In the genomic region with DNA sequence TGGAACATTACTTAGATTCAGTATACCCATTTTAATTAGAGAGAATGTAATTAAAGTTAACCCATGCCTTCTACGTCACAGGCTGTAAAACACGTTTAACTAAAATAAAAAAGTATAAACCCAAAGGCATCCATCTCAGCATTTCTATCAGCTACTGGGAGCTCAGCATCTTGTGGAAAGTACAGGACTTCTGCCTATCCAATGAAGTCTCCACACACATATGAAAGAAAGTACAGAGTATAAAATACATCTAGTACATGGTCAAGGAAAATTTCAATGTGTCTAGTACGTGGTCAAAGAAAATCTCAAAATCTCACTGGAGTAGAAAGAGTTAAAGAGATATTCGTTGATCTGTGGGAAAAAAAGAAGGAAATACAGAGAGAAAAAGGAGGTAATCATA, we compare ENCODE assay signal across 26 cellular contexts.
DNase-seq lines count a peak whose midpoint lies in the region; ATAC-seq, FAIRE-seq and TF ChIP-seq lines count a peak whose summit lies in the region.
"Had no signal": no experiment of that assay in that cellular context is flagged by ENCODE, and none has a peak within 500 bp of the region (broad histone marks: within the 10 kb centered on the region; RNA-seq: fewer than 3 reads in every experiment).

No MANE protein-coding gene starts in this region.

- no peaks in the 10 kb centered on the region for H4K20me1 ChIP-seq in keratinocyte (ENCODE audit: control insufficient read depth, extremely low read depth, insufficient read depth, low read length)

- H3K27me3 ChIP-seq in keratinocyte (ENCODE audit: control insufficient read depth, extremely low read depth, insufficient read depth, low read length) (no peaks in the 10 kb centered on the region), HAP-1 (ENCODE audit: low read depth) (no peaks in the 10 kb centered on the region)
- H3K27me3 ChIP-seq: thyroid gland, vagina had no signal

- peak overlapping the region; percentile 50 for H3K27ac ChIP-seq in 22Rv1
- H3K27ac ChIP-seq in keratinocyte (ENCODE audit: control insufficient read depth, insufficient read depth, low read length), result peak overlapping the region; percentile 24
- H3K27ac ChIP-seq: left ventricle myocardium inferior, thyroid gland, vagina had no signal

- H3K79me2 ChIP-seq in keratinocyte (ENCODE audit: control insufficient read depth, insufficient read depth, low read length), result no peaks in the 10 kb centered on the region

- no peak for FAIRE-seq in keratinocyte (lab: Jason Lieb, UNC)
- FAIRE-seq: bronchial epithelial cell, colon, D721Med, islet of Langerhans had no signal

- H2AFZ ChIP-seq in keratinocyte (ENCODE audit: control insufficient read depth, low read length), result no peak overlapping the region

- H3K4me3 ChIP-seq in keratinocyte (ENCODE audit: control insufficient read depth in 2 of 3, extremely low read depth in 1 of 3, insufficient read depth in 2 of 3, low read depth in 1 of 3, low read length in 3 of 3), result no peak overlapping the region
- no peak overlapping the region for H3K4me3 ChIP-seq in HAP-1
- H3K4me3 ChIP-seq: left ventricle myocardium inferior, thyroid gland, vagina had no signal

- no peak overlapping the region for H3K9ac ChIP-seq in keratinocyte (ENCODE audit: control insufficient read depth, extremely low read depth, insufficient read depth, low read length)

- H3K4me1 ChIP-seq in keratinocyte (ENCODE audit: control insufficient read depth, extremely low read depth, insufficient read depth, low read length) (peaks cover 14% of the 10 kb centered on the region), HAP-1 (peaks cover 19% of the 10 kb centered on the region)
- H3K4me1 ChIP-seq: left ventricle myocardium inferior, thyroid gland, vagina had no signal

- H3K9me1 ChIP-seq in keratinocyte (ENCODE audit: control insufficient read depth, extremely low read depth, insufficient read depth, low read length), result no peaks in the 10 kb centered on the region

- H3K4me2 ChIP-seq in keratinocyte (ENCODE audit: control insufficient read depth, extremely low read depth, insufficient read depth, low read depth, low read length), result peak overlapping the region; percentile 82

- dilution Hi-C loops in keratinocyte (cut with MboI; ENCODE audit: extremely low pct_ligation_motif_present, low sequenced_read_pairs), result no loop called here

- TF ChIP-seq CTCF in 22Rv1 (IDR thresholded peaks at IDR 0.05) (no peak), keratinocyte (optimal IDR thresholded peaks at IDR 0.05 in 1 of 3, IDR thresholded peaks at IDR 0.05 in 1 of 3, conservative IDR thresholded peaks at IDR 0.05 in 1 of 3; ENCODE audit: extremely low read depth in 1 of 3, insufficient read depth in 2 of 3, low read length in 3 of 3) (no peak), GM13977 (IDR thresholded peaks at IDR 0.05; ENCODE audit: extremely low read depth, insufficient read depth, missing control alignments) (no peak)

- H3K36me3 ChIP-seq in keratinocyte (ENCODE audit: control insufficient read depth in 2 of 2, extremely low read depth in 1 of 2, insufficient read depth in 2 of 2, low read length in 2 of 2) (no peaks in the 10 kb centered on the region), HAP-1 (replicated peaks) (no peaks in the 10 kb centered on the region)
- H3K36me3 ChIP-seq: left ventricle myocardium inferior, thyroid gland, vagina had no signal

- DNase-seq in HT-29 (ENCODE audit: low spot score) (peak; percentile 46), astrocyte of the hippocampus (ENCODE audit: low read depth, low spot score) (peak; percentile 29), keratinocyte (ENCODE audit: low read depth, low spot score) (no peak), KBM-7 (no peak), GM13977 (ENCODE audit: low spot score) (no peak), HAP-1 (ENCODE audit: low spot score in 2 of 2) (no peak)
- DNase-seq: activated CD4-positive, alpha-beta T cell treated with anti-CD3 and anti-CD28 coated beads for 36 hours; activated CD8-positive, alpha-beta T cell treated with anti-CD3 and anti-CD28 coated beads, Interleukin-2, amount 10 ng/mL, durations not matched to agents 7 days and 5 days; activated naive CD4-positive, alpha-beta T cell treated with anti-CD3 and anti-CD28 coated beads, Interleukin-2, amount 10 ng/mL, durations not matched to agents 7 days and 5 days; CD4-positive, alpha-beta T cell; effector CD4-positive, alpha-beta T cell; glutamatergic neuron; left ventricle myocardium inferior; NCI-H526; right cardiac atrium; SHP77; stimulated activated CD4-positive, alpha-beta T cell treated with anti-CD3 and anti-CD28 coated beads, Interleukin-12 subunit alpha, Interleukin-12 subunit beta, amount 100 ng/mL, for 4 hours; stimulated activated CD4-positive, alpha-beta T cell treated with anti-CD3 and anti-CD28 coated beads, Interleukin-2, amount 100 ng/mL, for 48 hours; thyroid gland had no signal

- no peaks in the 10 kb centered on the region for H3K9me3 ChIP-seq in keratinocyte (ENCODE audit: control insufficient read depth, low read depth, low read length)
- no peaks in the 10 kb centered on the region for H3K9me3 ChIP-seq in HAP-1
- H3K9me3 ChIP-seq: left ventricle myocardium inferior, thyroid gland, vagina had no signal

- in situ Hi-C loops in KBM-7 (cut with MboI; ENCODE audit: low pct_unique_long_range_greater_than_20kb, low sequenced_read_pairs) (no loop called here), GM13977 (cut with MboI; ENCODE audit: low pct_unique_long_range_greater_than_20kb, low sequenced_read_pairs, unreplicated experiment) (no loop called here), HAP-1 (cut with MboI; ENCODE audit: low sequenced_read_pairs) (no loop called here)

- ATAC-seq in GM19397 (IDR thresholded peaks at IDR 0.05; ENCODE audit: unreplicated experiment), result no peak
- ATAC-seq: activated CD4-positive, alpha-beta T cell treated with anti-CD3 and anti-CD28 coated beads for 36 hours; activated CD8-positive, alpha-beta T cell treated with anti-CD3 and anti-CD28 coated beads, Interleukin-2, amount 10 ng/mL, durations not matched to agents 7 days and 5 days; right cardiac atrium had no signal

Comparison
In these comparisons a context has a peak if more than half of its experiments do, and no peak if none do; other contexts are left out.
1. DNase-seq: peak in HT-29 (single experiment) and astrocyte of the hippocampus (single experiment); none in keratinocyte (single experiment), KBM-7 (single experiment), GM13977 (single experiment) and HAP-1 (0 of 2).